In the genomic region with DNA sequence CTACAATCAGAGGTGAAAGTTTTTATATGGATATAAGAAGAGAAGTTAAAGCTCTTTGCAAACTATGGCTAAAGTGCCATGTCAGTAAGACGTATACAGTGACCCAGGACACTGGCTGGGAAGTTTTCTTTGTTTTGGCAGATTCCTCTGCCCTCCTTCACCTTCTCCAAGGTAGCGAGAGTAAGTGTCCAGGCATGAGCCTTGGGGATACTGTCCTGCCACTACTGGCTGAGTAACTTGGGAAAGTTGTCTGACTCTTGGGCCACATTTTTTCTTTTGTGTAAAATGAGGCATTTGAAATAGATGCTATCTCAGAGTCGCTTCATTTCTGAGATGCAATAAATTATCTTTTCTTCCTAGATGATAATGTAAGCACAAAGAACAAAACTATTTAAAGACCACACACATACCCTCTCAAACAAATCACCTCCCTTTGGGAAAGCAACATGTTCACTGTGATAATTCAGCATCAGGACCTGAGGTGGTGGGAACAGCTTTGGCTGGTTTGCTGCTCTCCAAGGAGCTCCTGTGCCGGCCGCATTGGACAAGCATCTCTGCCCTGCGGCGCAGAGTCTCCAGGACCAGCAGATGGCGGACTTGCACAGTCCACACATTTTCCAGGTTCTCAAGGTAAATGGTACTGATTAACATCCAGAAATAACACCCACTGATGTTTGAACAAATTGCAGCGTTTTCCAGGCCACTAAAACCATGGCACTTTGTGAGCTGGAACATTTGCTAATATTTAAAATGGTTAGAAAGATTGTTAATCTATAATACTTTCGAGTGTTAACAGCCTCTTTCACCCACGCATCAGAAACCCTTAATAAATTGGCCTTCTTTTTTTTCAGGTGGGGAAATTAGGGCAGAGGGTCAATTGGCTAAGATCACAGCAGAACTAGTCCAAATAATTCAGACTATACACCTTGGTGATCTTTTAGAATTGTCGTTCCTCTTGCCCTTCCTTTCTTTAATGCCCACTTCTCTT, we compare ENCODE assay signal across 9 cellular contexts.
A peak's percentile ranks its signal among the peaks of the same experiment; 100 is the strongest.
DNase-seq lines count a peak whose midpoint lies in the region; TF ChIP-seq lines count a peak whose summit lies in the region.
"Had no signal": no experiment of that assay in that cellular context is flagged by ENCODE, and none has a peak within 500 bp of the region (broad histone marks: within the 10 kb centered on the region; RNA-seq: fewer than 3 reads in every experiment).

No MANE protein-coding gene starts in this region.

- peak; percentile 75 for TF ChIP-seq CTCF in GM12865 (IDR thresholded peaks at IDR 0.05; ENCODE audit: insufficient read depth, low read depth, low read length, missing control alignments)
- TF ChIP-seq CTCF in HFF-Myc (IDR thresholded peaks at IDR 0.05; ENCODE audit: low read depth, low read length, missing control alignments), result peak; percentile 92
- peak; percentile 96 for TF ChIP-seq CTCF in endodermal cell (conservative IDR thresholded peaks at IDR 0.05)
- TF ChIP-seq CTCF in mesothelial cell of epicardium (IDR thresholded peaks at IDR 0.05; ENCODE audit: unreplicated experiment), result peak; percentile 54

- no peaks in the 10 kb centered on the region for H3K4me1 ChIP-seq in endodermal cell (ENCODE audit: control insufficient read depth, insufficient read depth, low read length)

- no peak overlapping the region for H3K9ac ChIP-seq in endodermal cell (ENCODE audit: extremely low read depth, low read length, poor library complexity, severe bottlenecking)

- no peak overlapping the region for H3K27ac Mint-ChIP-seq in T-helper 2 cell treated with Interferon-gamma antibody and Interleukin-4, amounts not matched to agents 5 μg/mL and 100 μg/mL, for 36 hours
- H3K27ac Mint-ChIP-seq in endodermal cell (no peak overlapping the region), mesothelial cell of epicardium (no peak overlapping the region)
- H3K27ac Mint-ChIP-seq: stimulated activated naive CD8-positive, alpha-beta T cell treated with anti-CD3 and anti-CD28 coated beads, Interleukin-15, Interleukin-2, amounts not matched to agents 100 ng/mL and 50 ng/mL, for 24 hours had no signal

- peak; percentile 75 for DNase-seq in GM12865 (ENCODE audit: low read depth)
- DNase-seq in HFF-Myc (ENCODE audit: extremely low read depth, low read depth), result no peak
- DNase-seq in NCI-H1436 (lab: John Stamatoyannopoulos, UW), result peak; percentile 84
- DNase-seq in T-helper 2 cell treated with Interferon-gamma antibody and Interleukin-4, amounts not matched to agents 5 μg/mL and 100 μg/mL, for 36 hours (ENCODE audit: low spot score), result peak; percentile 17
- DNase-seq in endodermal cell, result peak; percentile 87
- peak; percentile 40 to 73 for DNase-seq in mesothelial cell of epicardium (ENCODE audit: low spot score in 2 of 2, unreplicated experiment in 2 of 2)
- no peak for DNase-seq in stimulated activated naive CD4-positive, alpha-beta T cell (lab: John Stamatoyannopoulos, UW)
- DNase-seq in GF-D8 (lab: John Stamatoyannopoulos, UW), result no peak

- 19 to 59% methylated on average over 6 to 12 of the region's 12 CpGs for WGBS in endodermal cell (ENCODE audit: insufficient coverage in 1 of 2, insufficient read length in 1 of 2), 2 experiments

- H3K4me3 Mint-ChIP-seq in T-helper 2 cell treated with Interferon-gamma antibody and Interleukin-4, amounts not matched to agents 5 μg/mL and 100 μg/mL, for 36 hours, result no peak overlapping the region
- H3K4me3 Mint-ChIP-seq in endodermal cell (no peak overlapping the region), mesothelial cell of epicardium (no peak overlapping the region)
- H3K4me3 Mint-ChIP-seq: stimulated activated naive CD8-positive, alpha-beta T cell treated with anti-CD3 and anti-CD28 coated beads, Interleukin-15, Interleukin-2, amounts not matched to agents 100 ng/mL and 50 ng/mL, for 24 hours had no signal

- no peaks in the 10 kb centered on the region for H3K36me3 ChIP-seq in endodermal cell (ENCODE audit: control insufficient read depth, insufficient read depth, low read length)

- H3K4me3 ChIP-seq in GM12865 (ENCODE audit: low read depth, low read length) (no peak overlapping the region), HFF-Myc (replicated peaks; ENCODE audit: low read depth, low read length) (no peak overlapping the region), endodermal cell (ENCODE audit: low read length) (no peak overlapping the region)

- no peaks in the 10 kb centered on the region for H3K9me3 Mint-ChIP-seq in T-helper 2 cell treated with Interferon-gamma antibody and Interleukin-4, amounts not matched to agents 5 μg/mL and 100 μg/mL, for 36 hours
- no peaks in the 10 kb centered on the region for H3K9me3 Mint-ChIP-seq in endodermal cell
- H3K9me3 Mint-ChIP-seq in mesothelial cell of epicardium, result no peaks in the 10 kb centered on the region
- H3K9me3 Mint-ChIP-seq: stimulated activated naive CD8-positive, alpha-beta T cell treated with anti-CD3 and anti-CD28 coated beads, Interleukin-15, Interleukin-2, amounts not matched to agents 100 ng/mL and 50 ng/mL, for 24 hours had no signal

- H3K27me3 Mint-ChIP-seq in T-helper 2 cell treated with Interferon-gamma antibody and Interleukin-4, amounts not matched to agents 5 μg/mL and 100 μg/mL, for 36 hours (ENCODE audit: low read depth), result peaks cover 12% of the 10 kb centered on the region
- peaks cover 2% of the 10 kb centered on the region for H3K27me3 Mint-ChIP-seq in endodermal cell (ENCODE audit: insufficient read depth)
- peaks cover 51% of the 10 kb centered on the region for H3K27me3 Mint-ChIP-seq in mesothelial cell of epicardium (ENCODE audit: low read depth)

- H3K27me3 ChIP-seq in endodermal cell (ENCODE audit: control insufficient read depth, insufficient read depth, low read length, poor library complexity, severe bottlenecking), result no peaks in the 10 kb centered on the region

- H3K27ac ChIP-seq in endodermal cell (ENCODE audit: low read depth, low read length), result no peak overlapping the region

- H3K9me3 ChIP-seq in endodermal cell (ENCODE audit: control insufficient read depth, low read length), result no peaks in the 10 kb centered on the region

- no peaks in the 10 kb centered on the region for H3K4me1 Mint-ChIP-seq in T-helper 2 cell treated with Interferon-gamma antibody and Interleukin-4, amounts not matched to agents 5 μg/mL and 100 μg/mL, for 36 hours (ENCODE audit: low read depth)
- H3K4me1 Mint-ChIP-seq in endodermal cell (peaks cover 4% of the 10 kb centered on the region), mesothelial cell of epicardium (peaks cover 2% of the 10 kb centered on the region)

- no peaks in the 10 kb centered on the region for H3K36me3 Mint-ChIP-seq in T-helper 2 cell treated with Interferon-gamma antibody and Interleukin-4, amounts not matched to agents 5 μg/mL and 100 μg/mL, for 36 hours (ENCODE audit: low read depth)
- H3K36me3 Mint-ChIP-seq in endodermal cell (ENCODE audit: low read depth), result no peaks in the 10 kb centered on the region
- H3K36me3 Mint-ChIP-seq in mesothelial cell of epicardium, result no peaks in the 10 kb centered on the region

Comparison
In these comparisons a context has a peak if more than half of its experiments do, and no peak if none do; other contexts are left out.
1. DNase-seq: peak in GM12865 (single experiment), NCI-H1436 (single experiment), T-helper 2 cell treated with Interferon-gamma antibody and Interleukin-4, amounts not matched to agents 5 μg/mL and 100 μg/mL, for 36 hours (single experiment), endodermal cell (single experiment) and mesothelial cell of epicardium (2 of 2); none in HFF-Myc (single experiment), stimulated activated naive CD4-positive, alpha-beta T cell (0 of 6) and GF-D8 (single experiment).
2. Peak in every context shown above with its lines, with median percentiles within 50 percentile points of each other: CTCF ChIP-seq.